ENCODE assay signal across 9 cellular contexts in genomic region chr22:46613606-46613997, GRCh38. TPM values are rescaled to one million over a fixed set of nuclear protein-coding genes. Genes with fewer than 3 reads are reported as not detected.
DNase-seq lines count a peak whose midpoint lies in the region; ATAC-seq and TF ChIP-seq lines count a peak whose summit lies in the region.
"Had no signal": no experiment of that assay in that cellular context is flagged by ENCODE, and none has a peak within 500 bp of the region (broad histone marks: within the 10 kb centered on the region; RNA-seq: fewer than 3 reads in every experiment).

No MANE protein-coding gene starts in this region.

- peak overlapping the region; percentile 91 to 92 for H3K4me3 Mint-ChIP-seq in activated T-cell treated with anti-CD3 and anti-CD28 coated beads, Interleukin-2, amount 50 U/mL, for 72 hours

- no peak for TF ChIP-seq EP300 in upper lobe of left lung (IDR thresholded peaks at IDR 0.05)

- H3K9me3 Mint-ChIP-seq in activated T-cell treated with anti-CD3 and anti-CD28 coated beads, Interleukin-2, amount 50 U/mL, for 72 hours = no peaks in the 10 kb centered on the region

- no peak for TF ChIP-seq POLR2A in upper lobe of left lung (IDR thresholded peaks at IDR 0.05)

- H3K27ac Mint-ChIP-seq in activated T-cell treated with anti-CD3 and anti-CD28 coated beads, Interleukin-2, amount 50 U/mL, for 72 hours = peak overlapping the region; percentile 81

- peaks cover 24% of the 10 kb centered on the region for H3K4me1 Mint-ChIP-seq in activated T-cell treated with anti-CD3 and anti-CD28 coated beads, Interleukin-2, amount 50 U/mL, for 72 hours (ENCODE audit: low read depth)

- H3K36me3 Mint-ChIP-seq in activated T-cell treated with anti-CD3 and anti-CD28 coated beads, Interleukin-2, amount 50 U/mL, for 72 hours (ENCODE audit: insufficient read depth in 2 of 2) = no peaks in the 10 kb centered on the region

- no peaks in the 10 kb centered on the region for H3K27me3 Mint-ChIP-seq in activated T-cell treated with anti-CD3 and anti-CD28 coated beads, Interleukin-2, amount 50 U/mL, for 72 hours (ENCODE audit: low read depth)

- H3K9me3 ChIP-seq in upper lobe of left lung = no peaks in the 10 kb centered on the region

- peak overlapping the region in 2 of 4 donors; percentile 14 to 46 for H3K27ac ChIP-seq in upper lobe of left lung

- peak; percentile 9 for ATAC-seq in Right ventricle myocardium superior (ENCODE audit: poor library complexity)
- ATAC-seq in activated T-cell treated with anti-CD3 and anti-CD28 coated beads, Interleukin-2, amount 50 U/mL, for 72 hours (replicated peaks in 1 of 2) = peak; percentile 28 to 52
- peak; percentile 17 to 18 for ATAC-seq in upper lobe of left lung (ENCODE audit: low FRiP score in 2 of 2)

- H3K27me3 ChIP-seq in upper lobe of left lung = no peaks in the 10 kb centered on the region

- peaks cover 13 to 41% (median 35%) of the 10 kb centered on the region in 4 donors for H3K4me1 ChIP-seq in upper lobe of left lung

- TF ChIP-seq CTCF in upper lobe of left lung (IDR thresholded peaks at IDR 0.05) = no peak

- DNase-seq in Right ventricle myocardium superior (peak; percentile 64), cardiac septum (ENCODE audit: low spot score) (no peak), left kidney (ENCODE audit: low read depth, low spot score) (peak; percentile 52), upper lobe of left lung (no peak), cerebellum (ENCODE audit: low spot score) (no peak), ureter (ENCODE audit: low spot score) (no peak)
- peak; percentile 31 to 51 for DNase-seq in activated T-cell treated with anti-CD3 and anti-CD28 coated beads, Interleukin-2, amount 50 U/mL, for 72 hours
- DNase-seq in central memory CD4-positive, alpha-beta T cell = no peak
- DNase-seq: NCI-H1092 treated with DMSO at 0.1 percent for 48 hours had no signal

- intact Hi-C loops in Right ventricle myocardium superior (cut with DNase I) = no loop called here
- intact Hi-C loops in cardiac septum (cut with DNase I) = no loop called here

- H3K36me3 ChIP-seq in upper lobe of left lung = no peaks in the 10 kb centered on the region

- peak overlapping the region in 3 of 4 donors; percentile 12 to 15 (median 15) for H3K4me3 ChIP-seq in upper lobe of left lung

- 54 to 59% methylated on average over 5 to 8 of the region's 10 CpGs for WGBS in upper lobe of left lung, 2 donors

RNA-seq across cellular contexts. Expression of gene GRAMD4, which starts 6.6 kb away (rescaled TPM):
- total RNA-seq in Right ventricle myocardium superior (80.7 TPM), cardiac septum (64.8 TPM), upper lobe of left lung (100 to 1,000 TPM in 3 of 6 donors, 10 to 100 TPM in 3; 59.8 to 302 (median 104) TPM), cerebellum (36.7 TPM), ureter (34.9 TPM)
- total RNA-seq in activated T-cell treated with anti-CD3 and anti-CD28 coated beads, Interleukin-2, amount 50 U/mL, for 72 hours = 10 to 100 TPM; 42.8 to 53.5 TPM

Comparison
In these comparisons a context has a peak if more than half of its experiments do, and no peak if none do; other contexts are left out.
1. DNase-seq: peak in Right ventricle myocardium superior (single experiment), activated T-cell treated with anti-CD3 and anti-CD28 coated beads, Interleukin-2, amount 50 U/mL, for 72 hours (2 of 2) and left kidney (single experiment); none in cardiac septum (single experiment), upper lobe of left lung (0 of 2), central memory CD4-positive, alpha-beta T cell (single experiment), cerebellum (single experiment) and ureter (single experiment).
2. Peak in every context shown above with its lines, with median percentiles within 50 percentile points of each other: ATAC-seq.